1 cellular context compared by ENCODE assay signal in the genomic region with DNA sequence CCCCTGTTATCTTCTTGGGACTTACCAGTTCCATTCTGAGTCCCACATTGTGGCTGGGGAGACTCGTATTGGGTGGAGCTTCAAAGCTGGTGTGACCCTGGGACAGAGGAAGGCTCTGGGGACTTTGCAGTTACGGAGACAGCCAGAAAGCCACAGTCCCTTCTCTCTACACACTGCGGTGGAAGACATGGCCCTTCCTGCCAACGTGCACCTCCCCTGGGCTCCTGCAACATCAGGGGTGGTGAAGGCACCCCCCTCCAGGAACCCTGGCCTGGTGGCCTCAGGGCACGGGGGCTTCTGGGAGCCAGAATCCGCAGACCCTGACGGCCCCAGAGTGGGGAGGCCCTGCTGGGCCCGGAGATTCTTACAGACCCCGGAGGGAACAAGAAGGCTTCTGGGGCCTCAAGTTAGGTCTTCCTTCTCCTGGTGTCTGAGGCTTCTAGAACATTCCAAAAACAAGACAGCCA.
TF ChIP-seq lines count a peak whose summit lies in the region.

No MANE protein-coding gene starts in this region.

TF ChIP-seq in A549, 52 proteins besides CTCF, POLR2A, EP300 and RAD21 (continued from another document):
- TF ChIP-seq, protein P1, sequence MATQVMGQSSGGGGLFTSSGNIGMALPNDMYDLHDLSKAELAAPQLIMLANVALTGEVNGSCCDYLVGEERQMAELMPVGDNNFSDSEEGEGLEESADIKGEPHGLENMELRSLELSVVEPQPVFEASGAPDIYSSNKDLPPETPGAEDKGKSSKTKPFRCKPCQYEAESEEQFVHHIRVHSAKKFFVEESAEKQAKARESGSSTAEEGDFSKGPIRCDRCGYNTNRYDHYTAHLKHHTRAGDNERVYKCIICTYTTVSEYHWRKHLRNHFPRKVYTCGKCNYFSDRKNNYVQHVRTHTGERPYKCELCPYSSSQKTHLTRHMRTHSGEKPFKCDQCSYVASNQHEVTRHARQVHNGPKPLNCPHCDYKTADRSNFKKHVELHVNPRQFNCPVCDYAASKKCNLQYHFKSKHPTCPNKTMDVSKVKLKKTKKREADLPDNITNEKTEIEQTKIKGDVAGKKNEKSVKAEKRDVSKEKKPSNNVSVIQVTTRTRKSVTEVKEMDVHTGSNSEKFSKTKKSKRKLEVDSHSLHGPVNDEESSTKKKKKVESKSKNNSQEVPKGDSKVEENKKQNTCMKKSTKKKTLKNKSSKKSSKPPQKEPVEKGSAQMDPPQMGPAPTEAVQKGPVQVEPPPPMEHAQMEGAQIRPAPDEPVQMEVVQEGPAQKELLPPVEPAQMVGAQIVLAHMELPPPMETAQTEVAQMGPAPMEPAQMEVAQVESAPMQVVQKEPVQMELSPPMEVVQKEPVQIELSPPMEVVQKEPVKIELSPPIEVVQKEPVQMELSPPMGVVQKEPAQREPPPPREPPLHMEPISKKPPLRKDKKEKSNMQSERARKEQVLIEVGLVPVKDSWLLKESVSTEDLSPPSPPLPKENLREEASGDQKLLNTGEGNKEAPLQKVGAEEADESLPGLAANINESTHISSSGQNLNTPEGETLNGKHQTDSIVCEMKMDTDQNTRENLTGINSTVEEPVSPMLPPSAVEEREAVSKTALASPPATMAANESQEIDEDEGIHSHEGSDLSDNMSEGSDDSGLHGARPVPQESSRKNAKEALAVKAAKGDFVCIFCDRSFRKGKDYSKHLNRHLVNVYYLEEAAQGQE (IDR thresholded peaks at IDR 0.05) = no peak
- no peak for TF ChIP-seq ZSCAN20 (CRISPR knock-in tag; IDR thresholded peaks at IDR 0.05)
- TF ChIP-seq HOXA7 (CRISPR knock-in tag; IDR thresholded peaks at IDR 0.05) = no peak
- TF ChIP-seq EHF (CRISPR knock-in tag; IDR thresholded peaks at IDR 0.05) = no peak
- TF ChIP-seq CHD2 (IDR thresholded peaks at IDR 0.05; ENCODE audit: low read length, partially characterized antibody) = no peak
- TF ChIP-seq BHLHE40 (IDR thresholded peaks at IDR 0.05; ENCODE audit: low read depth, low read length) = no peak
